In genomic region chr16:57365826-57366536, GRCh38 we compare ENCODE assay signal across 22 cellular contexts. TPM values are rescaled to one million over a fixed set of nuclear protein-coding genes. Genes with fewer than 3 reads are reported as not detected.
"Had no signal": no experiment of that assay in that cellular context is flagged by ENCODE, and none has a peak within 500 bp of the region (broad histone marks: within the 10 kb centered on the region; RNA-seq: fewer than 3 reads in every experiment).

No MANE protein-coding gene starts in this region.

- H3K9me3 Mint-ChIP-seq: activated naive CD8-positive, alpha-beta T cell treated with anti-CD3 and anti-CD28 coated beads, Interleukin-2, amount 10 ng/mL, durations not matched to agents 7 days and 5 days; activated T-helper 1 cell treated with anti-CD3 and anti-CD28 coated beads, Interleukin-12 subunit alpha, Interleukin-12 subunit beta, Interleukin-2, Interleukin-4 antibody, amounts not matched to agents 30 ng/mL and 10 ng/mL and 1 ng/mL, durations not matched to agents 14 hours and 24 hours and 36 hours; endodermal cell; naive thymus-derived CD8-positive, alpha-beta T cell; T-cell had no signal

- H3K4me3 ChIP-seq: body of pancreas, lower lobe of right lung, ovary, sigmoid colon had no signal

- DNase-seq: activated CD4-positive, alpha-beta T cell treated with anti-CD3 and anti-CD28 coated beads for 1 hour; activated CD4-positive, alpha-beta T cell treated with anti-CD3 and anti-CD28 coated beads, Interleukin-2, amount 50 U/mL, for 48 hours; activated naive CD4-positive, alpha-beta T cell treated with Interleukin-2 at 50 U/mL for 16 hours; activated naive CD8-positive, alpha-beta T cell treated with anti-CD3 and anti-CD28 coated beads, Interleukin-2, amount 10 ng/mL, durations not matched to agents 7 days and 5 days; body of pancreas; caudate nucleus; endodermal cell; erythroblast; islet precursor cell; left colon; lower lobe of right lung; naive thymus-derived CD8-positive, alpha-beta T cell; ovary; sigmoid colon; stimulated activated CD4-positive, alpha-beta T cell treated with anti-CD3 and anti-CD28 coated beads, Interleukin-4, amount 100 ng/mL, for 4 hours; stimulated activated naive CD4-positive, alpha-beta T cell; T-cell; T-helper 9 cell had no signal

- H3K9me3 ChIP-seq: body of pancreas, lower lobe of right lung, ovary, sigmoid colon had no signal

- H3K27ac ChIP-seq: lower lobe of right lung, ovary, sigmoid colon had no signal

- H3K4me3 Mint-ChIP-seq: activated naive CD8-positive, alpha-beta T cell treated with anti-CD3 and anti-CD28 coated beads, Interleukin-2, amount 10 ng/mL, durations not matched to agents 7 days and 5 days; activated T-helper 1 cell treated with anti-CD3 and anti-CD28 coated beads, Interleukin-12 subunit alpha, Interleukin-12 subunit beta, Interleukin-2, Interleukin-4 antibody, amounts not matched to agents 30 ng/mL and 10 ng/mL and 1 ng/mL, durations not matched to agents 14 hours and 24 hours and 36 hours; endodermal cell; naive thymus-derived CD8-positive, alpha-beta T cell; T-cell had no signal

- H3K27ac Mint-ChIP-seq: activated naive CD8-positive, alpha-beta T cell treated with anti-CD3 and anti-CD28 coated beads, Interleukin-2, amount 10 ng/mL, durations not matched to agents 7 days and 5 days; activated T-helper 1 cell treated with anti-CD3 and anti-CD28 coated beads, Interleukin-12 subunit alpha, Interleukin-12 subunit beta, Interleukin-2, Interleukin-4 antibody, amounts not matched to agents 30 ng/mL and 10 ng/mL and 1 ng/mL, durations not matched to agents 14 hours and 24 hours and 36 hours; endodermal cell; T-cell had no signal

- H3K27me3 ChIP-seq: body of pancreas, ovary, sigmoid colon had no signal

- H3K36me3 ChIP-seq: lower lobe of right lung, ovary, sigmoid colon had no signal

- H3K36me3 Mint-ChIP-seq: activated naive CD8-positive, alpha-beta T cell treated with anti-CD3 and anti-CD28 coated beads, Interleukin-2, amount 10 ng/mL, durations not matched to agents 7 days and 5 days; naive thymus-derived CD8-positive, alpha-beta T cell; T-cell had no signal

- H3K4me1 Mint-ChIP-seq: activated naive CD8-positive, alpha-beta T cell treated with anti-CD3 and anti-CD28 coated beads, Interleukin-2, amount 10 ng/mL, durations not matched to agents 7 days and 5 days; endodermal cell had no signal

- H3K4me1 ChIP-seq: sigmoid colon had no signal

- ATAC-seq: body of pancreas; left colon; naive thymus-derived CD8-positive, alpha-beta T cell; T-cell had no signal

RNA-seq across cellular contexts. Expression of gene CX3CL1, which starts 6.3 kb away (rescaled TPM):
- total RNA-seq: activated naive CD8-positive, alpha-beta T cell treated with anti-CD3 and anti-CD28 coated beads, Interleukin-2, amount 10 ng/mL, durations not matched to agents 7 days and 5 days; activated T-helper 1 cell treated with anti-CD3 and anti-CD28 coated beads, Interleukin-12 subunit alpha, Interleukin-12 subunit beta, Interleukin-2, Interleukin-4 antibody, amounts not matched to agents 30 ng/mL and 10 ng/mL and 1 ng/mL, durations not matched to agents 14 hours and 24 hours and 36 hours; naive thymus-derived CD8-positive, alpha-beta T cell had no signal
- polyA plus RNA-seq: naive thymus-derived CD8-positive, alpha-beta T cell had no signal

RNA-seq across cellular contexts. Expression of gene CCL22, which starts 7.4 kb away (rescaled TPM):
- total RNA-seq: body of pancreas, endodermal cell, frontal cortex, mesenteric fat pad, sigmoid colon, ureter had no signal
- polyA plus RNA-seq: naive thymus-derived CD8-positive, alpha-beta T cell had no signal

RNA-seq across cellular contexts. Expression of gene CCL17, which starts 38.6 kb away (rescaled TPM):
- total RNA-seq: activated naive CD8-positive, alpha-beta T cell treated with anti-CD3 and anti-CD28 coated beads, Interleukin-2, amount 10 ng/mL, durations not matched to agents 7 days and 5 days; body of pancreas; endodermal cell; frontal cortex; left colon; mesenteric fat pad; naive thymus-derived CD8-positive, alpha-beta T cell; ovary; sigmoid colon had no signal
- polyA plus RNA-seq: naive thymus-derived CD8-positive, alpha-beta T cell; ovary had no signal
